19 cellular contexts compared by ENCODE assay signal in the genomic region with DNA sequence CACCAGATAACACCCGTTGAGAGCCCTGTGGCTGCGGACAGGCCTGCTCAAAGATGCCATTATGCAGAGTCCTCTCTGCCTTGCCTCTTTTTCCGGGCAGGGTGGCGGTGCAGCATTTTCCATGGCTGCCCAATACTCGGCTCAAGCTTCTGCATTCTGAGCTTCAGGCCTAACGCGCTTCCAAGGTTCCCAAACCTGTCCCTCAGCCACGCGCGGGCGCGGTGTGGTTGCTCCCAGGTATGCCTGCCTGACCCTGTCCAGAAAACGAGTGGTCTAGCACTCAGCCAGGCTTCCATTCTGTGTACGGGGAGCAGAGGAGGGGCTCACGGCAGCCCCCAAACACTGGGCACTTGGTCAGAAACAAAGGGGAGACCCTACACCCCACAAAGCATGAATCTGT. TPM values are rescaled to one million over a fixed set of nuclear protein-coding genes. Genes with fewer than 3 reads are reported as not detected.
A peak's percentile ranks its signal among the peaks of the same experiment; 100 is the strongest.
DNase-seq lines count a peak whose midpoint lies in the region; ATAC-seq and TF ChIP-seq lines count a peak whose summit lies in the region.
"Had no signal": no experiment of that assay in that cellular context is flagged by ENCODE, and none has a peak within 500 bp of the region (broad histone marks: within the 10 kb centered on the region; RNA-seq: fewer than 3 reads in every experiment).

No MANE protein-coding gene starts in this region.

- H3K9me3 ChIP-seq in cardiac muscle cell (ENCODE audit: low read depth) (no peaks in the 10 kb centered on the region), RWPE2 (ENCODE audit: severe bottlenecking) (no peaks in the 10 kb centered on the region), neural progenitor cell (ENCODE audit: low read depth) (no peaks in the 10 kb centered on the region), upper lobe of right lung (no peaks in the 10 kb centered on the region)
- H3K9me3 ChIP-seq: BE2C, Caco-2 had no signal

- no peak for TF ChIP-seq CTCF in cardiac muscle cell (IDR thresholded peaks at IDR 0.05; ENCODE audit: low read depth, low read length)
- TF ChIP-seq CTCF in RWPE2 (IDR thresholded peaks at IDR 0.05; ENCODE audit: poor library complexity, severe bottlenecking): no peak
- TF ChIP-seq CTCF in neural progenitor cell (IDR thresholded peaks at IDR 0.05): no peak
- TF ChIP-seq CTCF in upper lobe of right lung (IDR thresholded peaks at IDR 0.05): no peak

- H3K4me3 ChIP-seq in cardiac muscle cell (no peak overlapping the region), RWPE2 (ENCODE audit: severe bottlenecking) (no peak overlapping the region), neural progenitor cell (no peak overlapping the region), upper lobe of right lung (no peak overlapping the region)
- H3K4me3 ChIP-seq: K562 had no signal

- H3K4me1 ChIP-seq in cardiac muscle cell (ENCODE audit: low read depth) (peaks cover 23% of the 10 kb centered on the region), RWPE2 (ENCODE audit: insufficient read depth, poor library complexity, severe bottlenecking) (no peaks in the 10 kb centered on the region), neural progenitor cell (no peaks in the 10 kb centered on the region), upper lobe of right lung (no peaks in the 10 kb centered on the region)
- H3K4me1 ChIP-seq: BE2C, Caco-2 had no signal

- no peak overlapping the region for H3K4me3 Mint-ChIP-seq in neural progenitor cell
- no peak overlapping the region for H3K4me3 Mint-ChIP-seq in activated CD8-positive, alpha-beta T cell treated with anti-CD3 and anti-CD28 coated beads, Interleukin-2, amount 10 ng/mL, durations not matched to agents 7 days and 5 days
- H3K4me3 Mint-ChIP-seq: CD4-positive, CD25-positive, alpha-beta regulatory T cell; H9 had no signal

- no peaks in the 10 kb centered on the region for H3K27me3 ChIP-seq in cardiac muscle cell
- no peaks in the 10 kb centered on the region for H3K27me3 ChIP-seq in RWPE2 (ENCODE audit: insufficient read depth, poor library complexity, severe bottlenecking)
- H3K27me3 ChIP-seq in neural progenitor cell: peaks cover under 1% of the 10 kb centered on the region
- H3K27me3 ChIP-seq in upper lobe of right lung: no peaks in the 10 kb centered on the region
- H3K27me3 ChIP-seq: BE2C had no signal

- intact Hi-C loops in Right ventricle myocardium inferior (cut with DNase I) (no loop called here), upper lobe of right lung (cut with DNase I) (no loop called here)

- H3K9ac ChIP-seq in neural progenitor cell: no peak overlapping the region

- POLR2A ChIA-PET in activated CD8-positive, alpha-beta T cell treated with anti-CD3 and anti-CD28 coated beads, Interleukin-2, amount 10 ng/mL, durations not matched to agents 7 days and 5 days (lab: Charles Lee): interaction anchor here (1.0 kb wide), 1 partner anchor 13 kb away, joined by 4 read pairs; no protein-coding TSS in a partner anchor

- no peak overlapping the region for H3K4me2 ChIP-seq in neural progenitor cell

- H3K27ac Mint-ChIP-seq in neural progenitor cell: peak overlapping the region; percentile 66
- H3K27ac Mint-ChIP-seq in activated CD8-positive, alpha-beta T cell treated with anti-CD3 and anti-CD28 coated beads, Interleukin-2, amount 10 ng/mL, durations not matched to agents 7 days and 5 days: no peak overlapping the region
- H3K27ac Mint-ChIP-seq: H9 had no signal

- CTCF ChIA-PET in activated CD8-positive, alpha-beta T cell treated with anti-CD3 and anti-CD28 coated beads, Interleukin-2, amount 10 ng/mL, durations not matched to agents 7 days and 5 days (lab: Charles Lee): no interaction called here

- no peak for DNase-seq in cardiac muscle cell (ENCODE audit: low read depth in 1 of 2, low spot score in 1 of 2)
- DNase-seq in Right ventricle myocardium inferior (ENCODE audit: missing footprints): no peak
- DNase-seq in RWPE2 (ENCODE audit: low spot score): peak; percentile 50
- DNase-seq in neural progenitor cell (ENCODE audit: low spot score): no peak
- peak; percentile 60 for DNase-seq in upper lobe of right lung
- no peak for DNase-seq in activated CD8-positive, alpha-beta T cell treated with anti-CD3 and anti-CD28 coated beads, Interleukin-2, amount 10 ng/mL, durations not matched to agents 7 days and 5 days
- DNase-seq: ACHN; C1 segment of cervical spinal cord; Caco-2; CD4-positive, CD25-positive, alpha-beta regulatory T cell; DMS79 treated with DMSO at 0.1 percent for 48 hours; GF-D8; H9; IMR-90 had no signal

- peaks cover 3% of the 10 kb centered on the region for H3K9me3 Mint-ChIP-seq in neural progenitor cell
- H3K9me3 Mint-ChIP-seq in activated CD8-positive, alpha-beta T cell treated with anti-CD3 and anti-CD28 coated beads, Interleukin-2, amount 10 ng/mL, durations not matched to agents 7 days and 5 days (ENCODE audit: insufficient read depth): no peaks in the 10 kb centered on the region
- H3K9me3 Mint-ChIP-seq: CD4-positive, CD25-positive, alpha-beta regulatory T cell had no signal

- no peaks in the 10 kb centered on the region for H3K79me2 ChIP-seq in neural progenitor cell (ENCODE audit: low read depth)

- no peaks in the 10 kb centered on the region for H4K20me1 ChIP-seq in neural progenitor cell (ENCODE audit: low read depth)

- ATAC-seq in Right ventricle myocardium inferior: no peak
- ATAC-seq in RWPE2 (ENCODE audit: low read depth): no peak
- ATAC-seq in upper lobe of right lung: no peak
- ATAC-seq in HG03442 (IDR thresholded peaks at IDR 0.05; ENCODE audit: unreplicated experiment): no peak
- ATAC-seq in GM19395 (IDR thresholded peaks at IDR 0.05; ENCODE audit: unreplicated experiment): no peak
- ATAC-seq in activated CD8-positive, alpha-beta T cell treated with anti-CD3 and anti-CD28 coated beads, Interleukin-2, amount 10 ng/mL, durations not matched to agents 7 days and 5 days: no peak
- ATAC-seq: K562 had no signal

- H3K36me3 ChIP-seq in cardiac muscle cell: no peaks in the 10 kb centered on the region
- no peaks in the 10 kb centered on the region for H3K36me3 ChIP-seq in RWPE2 (ENCODE audit: low read depth)
- no peaks in the 10 kb centered on the region for H3K36me3 ChIP-seq in neural progenitor cell
- no peaks in the 10 kb centered on the region for H3K36me3 ChIP-seq in upper lobe of right lung
- H3K36me3 ChIP-seq: BE2C had no signal

- H3F3A ChIP-seq in neural progenitor cell (ENCODE audit: low read depth): no peaks in the 10 kb centered on the region

- no peak overlapping the region for H2AFZ ChIP-seq in neural progenitor cell (replicated peaks)

- no peaks in the 10 kb centered on the region for H3K36me3 Mint-ChIP-seq in neural progenitor cell
- H3K36me3 Mint-ChIP-seq in activated CD8-positive, alpha-beta T cell treated with anti-CD3 and anti-CD28 coated beads, Interleukin-2, amount 10 ng/mL, durations not matched to agents 7 days and 5 days (ENCODE audit: low read depth): no peaks in the 10 kb centered on the region
- H3K36me3 Mint-ChIP-seq: CD4-positive, CD25-positive, alpha-beta regulatory T cell had no signal

- H3K27ac ChIP-seq in cardiac muscle cell (peak overlapping the region; percentile 84), RWPE2 (ENCODE audit: poor library complexity, severe bottlenecking) (no peak overlapping the region), neural progenitor cell (no peak overlapping the region), upper lobe of right lung (no peak overlapping the region)
- H3K27ac ChIP-seq: HL-60 had no signal

- peaks cover 4% of the 10 kb centered on the region for H3K4me1 Mint-ChIP-seq in neural progenitor cell
- H3K4me1 Mint-ChIP-seq in activated CD8-positive, alpha-beta T cell treated with anti-CD3 and anti-CD28 coated beads, Interleukin-2, amount 10 ng/mL, durations not matched to agents 7 days and 5 days (ENCODE audit: low read depth): no peaks in the 10 kb centered on the region

- peaks cover 7% of the 10 kb centered on the region for H3K27me3 Mint-ChIP-seq in neural progenitor cell (ENCODE audit: insufficient read depth, low read depth)
- no peaks in the 10 kb centered on the region for H3K27me3 Mint-ChIP-seq in activated CD8-positive, alpha-beta T cell treated with anti-CD3 and anti-CD28 coated beads, Interleukin-2, amount 10 ng/mL, durations not matched to agents 7 days and 5 days (ENCODE audit: low read depth)

RNA-seq across cellular contexts. Expression of a gene that starts 27.9 kb away (rescaled TPM):
- total RNA-seq in cardiac muscle cell: 7.5 and 20.3 TPM in 2 replicates
- 13.2 and 15.0 TPM in 2 replicates for polyA plus RNA-seq in cardiac muscle cell
- total RNA-seq in Right ventricle myocardium inferior: 15.0 TPM
- 28.6 and 38.5 TPM in 2 replicates for total RNA-seq in neural progenitor cell (ENCODE audit: low replicate concordance)
- 21.7 TPM for total RNA-seq in upper lobe of right lung
- total RNA-seq in activated CD8-positive, alpha-beta T cell treated with anti-CD3 and anti-CD28 coated beads, Interleukin-2, amount 10 ng/mL, durations not matched to agents 7 days and 5 days: 10 to 100 TPM; 36.3 to 43.0 TPM

Comparison
In these comparisons a context has a peak if more than half of its experiments do, and no peak if none do; other contexts are left out.
1. DNase-seq: peak in RWPE2 (single experiment) and upper lobe of right lung (single experiment); none in cardiac muscle cell (0 of 2), Right ventricle myocardium inferior (single experiment), neural progenitor cell (single experiment) and activated CD8-positive, alpha-beta T cell treated with anti-CD3 and anti-CD28 coated beads, Interleukin-2, amount 10 ng/mL, durations not matched to agents 7 days and 5 days (single experiment).